Comparison of ENCODE assay signal across 3 cellular contexts in the genomic region with DNA sequence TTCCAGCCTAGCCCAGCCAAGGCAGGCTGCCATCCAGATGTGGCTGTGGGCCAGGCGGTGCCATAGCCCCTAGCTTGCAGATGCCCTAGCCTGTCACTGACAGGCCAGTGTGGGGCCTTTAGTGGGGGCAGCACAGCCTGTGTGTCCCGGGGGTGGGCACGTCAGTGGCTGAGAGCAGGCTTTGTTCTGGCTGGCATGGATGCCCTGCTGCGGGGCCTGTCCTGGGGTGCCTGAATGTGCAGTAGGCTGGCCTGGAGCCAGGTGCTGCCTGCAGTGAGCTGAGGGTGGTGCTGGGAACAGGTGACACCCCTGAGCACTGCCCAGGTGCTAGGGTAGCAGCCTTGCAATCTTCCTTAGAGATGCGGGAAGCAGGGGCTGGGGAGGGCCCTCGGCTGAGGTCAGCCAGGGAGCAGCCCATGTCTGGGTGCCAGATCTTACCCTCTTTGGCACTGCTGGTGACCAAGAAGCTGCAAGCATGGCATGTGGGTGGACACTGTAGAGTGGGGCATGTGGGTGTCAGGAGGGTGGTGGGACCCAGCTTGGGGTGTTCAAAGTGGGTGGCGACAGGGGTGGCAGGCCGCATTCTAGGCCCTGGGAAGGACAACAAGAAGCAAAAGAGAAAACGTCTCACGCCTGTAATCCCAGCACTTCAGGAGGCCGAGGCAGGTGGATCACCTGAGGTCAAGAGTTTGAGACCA. TPM values are rescaled to one million over a fixed set of nuclear protein-coding genes. Genes with fewer than 3 reads are reported as not detected.
"Had no signal": no experiment of that assay in that cellular context is flagged by ENCODE, and none has a peak within 500 bp of the region (broad histone marks: within the 10 kb centered on the region; RNA-seq: fewer than 3 reads in every experiment).

No MANE protein-coding gene starts in this region.

RNA-seq across cellular contexts. Expression of a gene that starts 37.6 kb away (rescaled TPM):
- total RNA-seq: natural killer cell treated with Interleukin-12 subunit alpha and Interleukin-12 subunit beta and Interleukin-15 and Interleukin-18, amount 100 ng/mL, for 72 hours had no signal
- polyA plus RNA-seq: immature natural killer cell; naive thymus-derived CD4-positive, alpha-beta T cell had no signal
